In the genomic region with DNA sequence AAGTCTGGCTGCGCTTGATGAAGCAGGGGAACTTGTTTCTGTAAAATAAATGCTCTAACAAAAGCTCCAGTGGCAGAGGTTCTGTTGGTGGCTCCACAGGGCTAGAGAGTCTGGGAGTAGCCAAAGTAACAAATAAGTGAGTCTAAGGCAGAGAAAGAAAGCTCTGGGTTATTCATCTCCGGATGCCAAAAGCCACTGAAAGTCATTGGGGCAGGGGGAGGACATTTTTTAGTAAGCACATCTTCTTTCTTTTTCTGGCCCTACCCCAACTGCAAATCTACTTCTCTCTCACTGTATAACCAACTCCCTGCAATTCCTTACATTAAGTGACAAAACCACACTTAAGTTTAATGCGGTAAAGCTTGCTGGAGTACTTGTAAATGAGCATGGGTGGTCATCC, we compare ENCODE assay signal across 13 cellular contexts.
DNase-seq lines count a peak whose midpoint lies in the region; ATAC-seq and TF ChIP-seq lines count a peak whose summit lies in the region.
"Had no signal": no experiment of that assay in that cellular context is flagged by ENCODE, and none has a peak within 500 bp of the region (broad histone marks: within the 10 kb centered on the region; RNA-seq: fewer than 3 reads in every experiment).

No MANE protein-coding gene starts in this region.

- H2BK5ac ChIP-seq in H9 (ENCODE audit: insufficient read length, low read length): no peak overlapping the region

- no peak overlapping the region for H4K8ac ChIP-seq in H9 (replicated peaks; ENCODE audit: insufficient read length, low read depth, low read length)

- H3K4ac ChIP-seq in H9 (ENCODE audit: low read depth, low read length): no peak overlapping the region

- no peak overlapping the region for H2BK15ac ChIP-seq in H9 (ENCODE audit: low read depth, low read length)

- no peak overlapping the region for H3K27ac Mint-ChIP-seq in H9
- H3K27ac Mint-ChIP-seq: activated B cell treated with CpG ODN at 0.5 μM for 24 hours; activated naive CD8-positive, alpha-beta T cell treated with anti-CD3 and anti-CD28 coated beads for 36 hours had no signal

- BruUV-seq in OCI-LY7 (replicated peaks; lab: Mats Ljungman, UMichigan): no TSS peak

- in situ Hi-C loops in GM13976 (cut with MboI; ENCODE audit: low sequenced_read_pairs, unreplicated experiment): no loop called here

- intact Hi-C loops in tibial artery (cut with DNase I; ENCODE audit: low total_unique reads) (no loop called here), OCI-LY7 (cut with micrococcal nuclease; ENCODE audit: unreplicated experiment) (no loop called here)

- no peak overlapping the region for H2BK120ac ChIP-seq in H9 (ENCODE audit: low read depth, low read length, poor library complexity, severe bottlenecking)

- no peaks in the 10 kb centered on the region for H3K9me3 ChIP-seq in tibial artery
- H3K9me3 ChIP-seq in OCI-LY7 (ENCODE audit: low read length): no peaks in the 10 kb centered on the region
- H3K9me3 ChIP-seq in H9 (ENCODE audit: control insufficient read depth, low read depth, low read length): no peaks in the 10 kb centered on the region
- H3K9me3 ChIP-seq: sigmoid colon had no signal

- H4K91ac ChIP-seq in H9 (ENCODE audit: insufficient read length, low read depth, low read length): no peak overlapping the region

- no peak overlapping the region for H3K18ac ChIP-seq in H9 (ENCODE audit: insufficient read length, low read depth, low read length)

- TF ChIP-seq CTCF in GM13976 (IDR thresholded peaks at IDR 0.05; ENCODE audit: borderline replicate concordance, control extremely low read depth, extremely low read depth, insufficient read depth, missing control alignments): no peak
- no peak for TF ChIP-seq CTCF in tibial artery (IDR thresholded peaks at IDR 0.05)
- no peak for TF ChIP-seq CTCF in OCI-LY7 (conservative IDR thresholded peaks at IDR 0.05; ENCODE audit: low read length)
- TF ChIP-seq CTCF in H9 (conservative IDR thresholded peaks at IDR 0.05): no peak

- no peaks in the 10 kb centered on the region for H3K23me2 ChIP-seq in H9 (ENCODE audit: insufficient read length, low read depth, low read length, poor library complexity, severe bottlenecking)

- H3K9me3 Mint-ChIP-seq in H9: no peaks in the 10 kb centered on the region
- H3K9me3 Mint-ChIP-seq: activated B cell treated with CpG ODN at 0.5 μM for 24 hours; activated naive CD8-positive, alpha-beta T cell treated with anti-CD3 and anti-CD28 coated beads for 36 hours had no signal

- no peak overlapping the region for H3K14ac ChIP-seq in H9 (ENCODE audit: insufficient read depth, low read length)

- peaks cover 0 to 4% of the 10 kb centered on the region in 2 experiments; a peak in 3 of 4 replicates for H3K4me1 Mint-ChIP-seq in H9
- H3K4me1 Mint-ChIP-seq: activated B cell treated with CpG ODN at 0.5 μM for 24 hours; activated naive CD8-positive, alpha-beta T cell treated with anti-CD3 and anti-CD28 coated beads for 36 hours had no signal

- no CpG with 5 or more reads among the region's 3 CpGs for WGBS in H9 (ENCODE audit: extremely low coverage, insufficient read length, low lambda C conversion rate)

- no peak overlapping the region for H2AK5ac ChIP-seq in H9 (ENCODE audit: insufficient read length, low read length)

- H3K4me3 ChIP-seq in tibial artery (no peak overlapping the region), OCI-LY7 (ENCODE audit: low read depth, low read length, poor library complexity, severe bottlenecking) (no peak overlapping the region)
- H3K4me3 ChIP-seq: sigmoid colon had no signal

- CTCF ChIA-PET in OCI-LY7 (lab: Charles Lee; ENCODE audit: unreplicated experiment): no interaction called here

- no peaks in the 10 kb centered on the region; a peak in 1 of 7 replicates for H3K36me3 Mint-ChIP-seq in H9 (ENCODE audit: insufficient read depth in 1 of 3, low read depth in 3 of 3)

- H3K4me1 ChIP-seq in tibial artery (no peaks in the 10 kb centered on the region), OCI-LY7 (ENCODE audit: insufficient read depth, low read length, poor library complexity, severe bottlenecking) (no peaks in the 10 kb centered on the region), H9 (ENCODE audit: insufficient read depth, low read length) (no peaks in the 10 kb centered on the region)
- H3K4me1 ChIP-seq: sigmoid colon had no signal

- H3K27me3 ChIP-seq in tibial artery (no peaks in the 10 kb centered on the region), H9 (ENCODE audit: insufficient read depth, low read length) (no peaks in the 10 kb centered on the region)
- H3K27me3 ChIP-seq: sigmoid colon had no signal

- H3K79me2 ChIP-seq in OCI-LY7 (ENCODE audit: insufficient read depth, low read depth, low read length) (no peaks in the 10 kb centered on the region), H9 (ENCODE audit: insufficient read depth, low read length) (no peaks in the 10 kb centered on the region)

- no peak overlapping the region for H3K4me3 Mint-ChIP-seq in H9
- H3K4me3 Mint-ChIP-seq: activated B cell treated with CpG ODN at 0.5 μM for 24 hours; activated naive CD8-positive, alpha-beta T cell treated with anti-CD3 and anti-CD28 coated beads for 36 hours had no signal

- H3K27me3 Mint-ChIP-seq in H9 (ENCODE audit: low read depth): no peaks in the 10 kb centered on the region
- H3K27me3 Mint-ChIP-seq: activated B cell treated with CpG ODN at 0.5 μM for 24 hours; activated naive CD8-positive, alpha-beta T cell treated with anti-CD3 and anti-CD28 coated beads for 36 hours had no signal

- no peak overlapping the region for H3K4me2 ChIP-seq in OCI-LY7 (ENCODE audit: low read length)
- H3K4me2 ChIP-seq in H9 (ENCODE audit: insufficient read depth, insufficient read length, low read length): no peak overlapping the region

- H3K9me2 ChIP-seq in OCI-LY7 (ENCODE audit: insufficient read depth, low read length): no peaks in the 10 kb centered on the region

- no peak overlapping the region for H2BK12ac ChIP-seq in H9 (ENCODE audit: insufficient read length, low read depth, low read length)

- no peak overlapping the region for H2BK20ac ChIP-seq in H9 (ENCODE audit: low read depth, low read length, poor library complexity, severe bottlenecking)

- H3K27ac ChIP-seq in tibial artery: no peak overlapping the region
- H3K27ac ChIP-seq in OCI-LY7 (ENCODE audit: low read depth, low read length, poor library complexity, severe bottlenecking): no peak overlapping the region
- H3K27ac ChIP-seq in H9 (ENCODE audit: insufficient read length, low read depth, low read length): no peak overlapping the region
- H3K27ac ChIP-seq: sigmoid colon had no signal

- H3K23ac ChIP-seq in H9 (ENCODE audit: insufficient read length, low read depth, low read length): no peak overlapping the region

- no peaks in the 10 kb centered on the region for H3K79me1 ChIP-seq in H9 (ENCODE audit: insufficient read depth, low read depth, low read length, poor library complexity, severe bottlenecking)

- peak; percentile 88 for ATAC-seq in GM19351 (IDR thresholded peaks at IDR 0.05; ENCODE audit: unreplicated experiment)
- ATAC-seq in HG02763 (IDR thresholded peaks at IDR 0.05; ENCODE audit: unreplicated experiment): peak; percentile 82
- ATAC-seq in HG03460 (IDR thresholded peaks at IDR 0.05; ENCODE audit: unreplicated experiment): peak; percentile 87

- DNase-seq in GM13976 (ENCODE audit: low spot score) (peak; percentile 41), tibial artery (no peak), medulla oblongata (ENCODE audit: extremely low spot score) (no peak), OCI-LY7 (ENCODE audit: low spot score) (no peak), H9 (no peak)
- DNase-seq: activated B cell treated with CpG ODN at 0.5 μM for 24 hours; activated naive CD8-positive, alpha-beta T cell treated with anti-CD3 and anti-CD28 coated beads for 36 hours; glutamatergic neuron; mesenchymal stem cell; sigmoid colon had no signal

- no peak overlapping the region for H3K56ac ChIP-seq in H9 (ENCODE audit: insufficient read length, low read depth, low read length)

- no peaks in the 10 kb centered on the region for H3K36me3 ChIP-seq in tibial artery
- H3K36me3 ChIP-seq in OCI-LY7 (ENCODE audit: insufficient read depth, low read length): peaks cover 50% of the 10 kb centered on the region
- H3K36me3 ChIP-seq: sigmoid colon had no signal

- H2AFZ ChIP-seq in OCI-LY7 (ENCODE audit: low read length) (no peak overlapping the region), H9 (ENCODE audit: low read length) (no peak overlapping the region)

- POLR2A ChIA-PET in OCI-LY7 (lab: Charles Lee): interaction anchor here (1.0 kb wide), 1 partner anchor 9 kb away, joined by 3 read pairs; no protein-coding TSS in a partner anchor

- no peaks in the 10 kb centered on the region for H4K20me1 ChIP-seq in OCI-LY7 (ENCODE audit: insufficient read depth, low read length)
- no peaks in the 10 kb centered on the region for H4K20me1 ChIP-seq in H9 (ENCODE audit: control insufficient read depth, insufficient read depth, insufficient read length)

- H3K9ac ChIP-seq in H9 (ENCODE audit: extremely low read depth, insufficient read length, low read length): no peak overlapping the region

- no peak overlapping the region for H3T11ph ChIP-seq in H9 (ENCODE audit: low read length)

- H4K5ac ChIP-seq in H9 (ENCODE audit: insufficient read length, low read depth, low read length): no peak overlapping the region
